In genomic region chr5:138469540-138470321, GRCh38 we compare ENCODE assay signal across 11 cellular contexts. TPM values are rescaled to one million over a fixed set of nuclear protein-coding genes. Genes with fewer than 3 reads are reported as not detected.
DNase-seq lines count a peak whose midpoint lies in the region; ATAC-seq and TF ChIP-seq lines count a peak whose summit lies in the region.
"Had no signal": no experiment of that assay in that cellular context is flagged by ENCODE, and none has a peak within 500 bp of the region (broad histone marks: within the 10 kb centered on the region; RNA-seq: fewer than 3 reads in every experiment).

No MANE protein-coding gene starts in this region.

- peaks cover 9% of the 10 kb centered on the region for H3K4me1 Mint-ChIP-seq in activated CD8-positive, alpha-beta memory T cell treated with anti-CD3 and anti-CD28 coated beads, Interleukin-2, amount 10 ng/mL, durations not matched to agents 7 days and 5 days
- peaks cover 17% of the 10 kb centered on the region for H3K4me1 Mint-ChIP-seq in activated CD4-positive, alpha-beta memory T cell treated with anti-CD3 and anti-CD28 coated beads, Interleukin-2, amount 10 ng/mL, durations not matched to agents 7 days and 5 days

- no peak for TF ChIP-seq POLR2A in suprapubic skin (IDR thresholded peaks at IDR 0.05)

- H2AFZ ChIP-seq in hepatocyte, result no peak overlapping the region

- H3K36me3 ChIP-seq in hepatocyte (replicated peaks; ENCODE audit: insufficient read depth, low read depth) (no peaks in the 10 kb centered on the region), suprapubic skin (peaks cover 15% of the 10 kb centered on the region)

- H3K4me3 ChIP-seq in hepatocyte (no peak overlapping the region), suprapubic skin (no peak overlapping the region)

- no peaks in the 10 kb centered on the region for H3K79me2 ChIP-seq in hepatocyte

- no peaks in the 10 kb centered on the region for H3K9me2 ChIP-seq in hepatocyte (replicated peaks; ENCODE audit: insufficient read depth)

- H3K4me1 ChIP-seq in hepatocyte (ENCODE audit: insufficient read depth) (no peaks in the 10 kb centered on the region), suprapubic skin (peaks cover 58% of the 10 kb centered on the region)

- CTCF ChIA-PET in activated CD8-positive, alpha-beta memory T cell treated with anti-CD3 and anti-CD28 coated beads, Interleukin-2, amount 10 ng/mL, durations not matched to agents 7 days and 5 days (lab: Charles Lee), result interaction anchor here (0.9 to 1.6 kb wide), 3 partner anchors 20 to 33 kb away, joined by 3 read pairs; no protein-coding TSS in a partner anchor
- CTCF ChIA-PET in activated CD4-positive, alpha-beta memory T cell treated with anti-CD3 and anti-CD28 coated beads, Interleukin-2, amount 10 ng/mL, durations not matched to agents 7 days and 5 days (lab: Charles Lee), result interaction anchor here (1.4 kb wide), 1 partner anchor 20 kb away, joined by 5 read pairs; no protein-coding TSS in a partner anchor

- no peak overlapping the region for H3K27ac Mint-ChIP-seq in activated CD8-positive, alpha-beta memory T cell treated with anti-CD3 and anti-CD28 coated beads, Interleukin-2, amount 10 ng/mL, durations not matched to agents 7 days and 5 days
- no peak overlapping the region for H3K27ac Mint-ChIP-seq in activated CD4-positive, alpha-beta memory T cell treated with anti-CD3 and anti-CD28 coated beads, Interleukin-2, amount 10 ng/mL, durations not matched to agents 7 days and 5 days

- POLR2A ChIA-PET in activated CD4-positive, alpha-beta memory T cell treated with anti-CD3 and anti-CD28 coated beads, Interleukin-2, amount 10 ng/mL, durations not matched to agents 7 days and 5 days (lab: Charles Lee), result no interaction called here

- DNase-seq in activated CD8-positive, alpha-beta memory T cell treated with anti-CD3 and anti-CD28 coated beads, Interleukin-2, amount 50 U/mL, for 4 hours, result peak; percentile 42
- DNase-seq in activated CD8-positive, alpha-beta memory T cell treated with anti-CD3 and anti-CD28 coated beads, Interleukin-2, amount 10 ng/mL, durations not matched to agents 7 days and 5 days, result no peak
- peak; percentile 24 for DNase-seq in activated CD4-positive, alpha-beta memory T cell treated with anti-CD3 and anti-CD28 coated beads, Interleukin-2, amount 10 ng/mL, durations not matched to agents 7 days and 5 days
- peak; percentile 81 for DNase-seq in hepatocyte (ENCODE audit: low spot score)
- no peak for DNase-seq in suprapubic skin (ENCODE audit: low spot score in 2 of 2)
- no peak for DNase-seq in NOMO-1 treated with DMSO at 0.1 percent for 48 hours (lab: John Stamatoyannopoulos, UW; ENCODE audit: unreplicated experiment)
- no peak for DNase-seq in stimulated activated CD4-positive, alpha-beta T cell treated with anti-CD3 and anti-CD28 coated beads, Interleukin-2, amount 100 ng/mL, for 48 hours
- DNase-seq in NCI-H345 treated with DMSO at 0.1 percent for 48 hours (lab: John Stamatoyannopoulos, UW; ENCODE audit: unreplicated experiment), result no peak

- TF ChIP-seq EP300 in suprapubic skin (IDR thresholded peaks at IDR 0.05), result no peak

- 85% methylated on average over 8 of the region's 8 CpGs for WGBS in hepatocyte (ENCODE audit: low lambda C conversion rate, missing lambda C conversion rate)
- WGBS in suprapubic skin, result 57% methylated on average over 8 of the region's 8 CpGs

- no peaks in the 10 kb centered on the region for H3K9me3 ChIP-seq in hepatocyte (ENCODE audit: low read depth)
- no peaks in the 10 kb centered on the region for H3K9me3 ChIP-seq in suprapubic skin

- no peak overlapping the region for H3K4me3 Mint-ChIP-seq in activated CD8-positive, alpha-beta memory T cell treated with anti-CD3 and anti-CD28 coated beads, Interleukin-2, amount 10 ng/mL, durations not matched to agents 7 days and 5 days
- no peak overlapping the region for H3K4me3 Mint-ChIP-seq in activated CD4-positive, alpha-beta memory T cell treated with anti-CD3 and anti-CD28 coated beads, Interleukin-2, amount 10 ng/mL, durations not matched to agents 7 days and 5 days
- H3K4me3 Mint-ChIP-seq: central memory CD8-positive, alpha-beta T cell had no signal

- H4K20me1 ChIP-seq in hepatocyte (ENCODE audit: insufficient read depth, poor library complexity, severe bottlenecking), result peaks cover 25% of the 10 kb centered on the region

- H3K27me3 Mint-ChIP-seq in activated CD8-positive, alpha-beta memory T cell treated with anti-CD3 and anti-CD28 coated beads, Interleukin-2, amount 10 ng/mL, durations not matched to agents 7 days and 5 days, result peaks cover 23% of the 10 kb centered on the region
- H3K27me3 Mint-ChIP-seq in activated CD4-positive, alpha-beta memory T cell treated with anti-CD3 and anti-CD28 coated beads, Interleukin-2, amount 10 ng/mL, durations not matched to agents 7 days and 5 days, result peaks cover 29% of the 10 kb centered on the region
- H3K27me3 Mint-ChIP-seq: central memory CD8-positive, alpha-beta T cell had no signal

- no peak for ATAC-seq in activated CD8-positive, alpha-beta memory T cell treated with anti-CD3 and anti-CD28 coated beads, Interleukin-2, amount 10 ng/mL, durations not matched to agents 7 days and 5 days

- peaks cover 2% of the 10 kb centered on the region for H3K36me3 Mint-ChIP-seq in activated CD8-positive, alpha-beta memory T cell treated with anti-CD3 and anti-CD28 coated beads, Interleukin-2, amount 10 ng/mL, durations not matched to agents 7 days and 5 days
- H3K36me3 Mint-ChIP-seq in activated CD4-positive, alpha-beta memory T cell treated with anti-CD3 and anti-CD28 coated beads, Interleukin-2, amount 10 ng/mL, durations not matched to agents 7 days and 5 days (ENCODE audit: low read depth), result peaks cover 13% of the 10 kb centered on the region

- H3K4me2 ChIP-seq in hepatocyte, result no peak overlapping the region
- H3K4me2 ChIP-seq: KMS-11 had no signal

- no peaks in the 10 kb centered on the region for H3K9me3 Mint-ChIP-seq in activated CD8-positive, alpha-beta memory T cell treated with anti-CD3 and anti-CD28 coated beads, Interleukin-2, amount 10 ng/mL, durations not matched to agents 7 days and 5 days (ENCODE audit: low read depth)
- H3K9me3 Mint-ChIP-seq in activated CD4-positive, alpha-beta memory T cell treated with anti-CD3 and anti-CD28 coated beads, Interleukin-2, amount 10 ng/mL, durations not matched to agents 7 days and 5 days, result no peaks in the 10 kb centered on the region
- H3K9me3 Mint-ChIP-seq: central memory CD8-positive, alpha-beta T cell had no signal

- TF ChIP-seq CTCF in hepatocyte (IDR thresholded peaks at IDR 0.05; ENCODE audit: poor library complexity) (no peak), suprapubic skin (IDR thresholded peaks at IDR 0.05) (no peak)

- H3K27me3 ChIP-seq in hepatocyte, result no peaks in the 10 kb centered on the region
- no peaks in the 10 kb centered on the region for H3K27me3 ChIP-seq in suprapubic skin

- H3K27ac ChIP-seq in hepatocyte (no peak overlapping the region), suprapubic skin (peak overlapping the region; percentile 31)
- H3K27ac ChIP-seq: C4-2B, KMS-11 had no signal

RNA-seq across cellular contexts. Expression of gene EGR1, which starts 4.5 kb away (rescaled TPM):
- total RNA-seq in activated CD8-positive, alpha-beta memory T cell treated with anti-CD3 and anti-CD28 coated beads, Interleukin-2, amount 10 ng/mL, durations not matched to agents 7 days and 5 days, result 10 to 100 TPM; 10.0 to 10.7 TPM
- total RNA-seq in activated CD4-positive, alpha-beta memory T cell treated with anti-CD3 and anti-CD28 coated beads, Interleukin-2, amount 10 ng/mL, durations not matched to agents 7 days and 5 days, result 10 to 100 TPM; 21.0 to 21.6 TPM
- total RNA-seq in hepatocyte (64.2 and 95.4 TPM in 2 replicates), suprapubic skin (100 to 1,000 TPM; 130 to 445 (median 257) TPM)
- polyA plus RNA-seq in hepatocyte, result 336 and 434 TPM in 2 replicates

RNA-seq across cellular contexts. Expression of gene REEP2, which starts 30.9 kb away (rescaled TPM):
- 1 to 10 TPM; 1.7 to 5.4 TPM for total RNA-seq in activated CD8-positive, alpha-beta memory T cell treated with anti-CD3 and anti-CD28 coated beads, Interleukin-2, amount 10 ng/mL, durations not matched to agents 7 days and 5 days
- 1 to 10 TPM in 1 of 2 experiments, under 1 TPM in 1; 0.76 to 1.1 TPM for total RNA-seq in activated CD4-positive, alpha-beta memory T cell treated with anti-CD3 and anti-CD28 coated beads, Interleukin-2, amount 10 ng/mL, durations not matched to agents 7 days and 5 days
- 0.67 and 3.2 TPM in 2 replicates for total RNA-seq in hepatocyte
- 0.66 and 1.9 TPM in 2 replicates for polyA plus RNA-seq in hepatocyte
- 1 to 10 TPM; 1.5 to 2.6 (median 1.8) TPM for total RNA-seq in suprapubic skin

Comparison
In these comparisons a context has a peak if more than half of its experiments do, and no peak if none do; other contexts are left out.
1. DNase-seq: peak in activated CD8-positive, alpha-beta memory T cell treated with anti-CD3 and anti-CD28 coated beads, Interleukin-2, amount 50 U/mL, for 4 hours (single experiment), activated CD4-positive, alpha-beta memory T cell treated with anti-CD3 and anti-CD28 coated beads, Interleukin-2, amount 10 ng/mL, durations not matched to agents 7 days and 5 days (single experiment) and hepatocyte (single experiment); none in activated CD8-positive, alpha-beta memory T cell treated with anti-CD3 and anti-CD28 coated beads, Interleukin-2, amount 10 ng/mL, durations not matched to agents 7 days and 5 days (single experiment), suprapubic skin (0 of 2), NOMO-1 treated with DMSO at 0.1 percent for 48 hours (single experiment), stimulated activated CD4-positive, alpha-beta T cell treated with anti-CD3 and anti-CD28 coated beads, Interleukin-2, amount 100 ng/mL, for 48 hours (0 of 2) and NCI-H345 treated with DMSO at 0.1 percent for 48 hours (single experiment).